In genomic region chr2:54725343-54726099, GRCh38 we compare ENCODE assay signal across 10 cellular contexts. TPM values are rescaled to one million over a fixed set of nuclear protein-coding genes. Genes with fewer than 3 reads are reported as not detected.
A peak's percentile ranks its signal among the peaks of the same experiment; 100 is the strongest.
DNase-seq lines count a peak whose midpoint lies in the region; ATAC-seq and TF ChIP-seq lines count a peak whose summit lies in the region.
"Had no signal": no experiment of that assay in that cellular context is flagged by ENCODE, and none has a peak within 500 bp of the region (broad histone marks: within the 10 kb centered on the region; RNA-seq: fewer than 3 reads in every experiment).

No MANE protein-coding gene starts in this region.

- peaks cover 4% of the 10 kb centered on the region for H3K4me1 ChIP-seq in hepatocyte (ENCODE audit: insufficient read depth)

- H3K27ac ChIP-seq in hepatocyte = no peak overlapping the region
- H3K27ac ChIP-seq: SJSA1 had no signal

- H3K4me3 Mint-ChIP-seq in T-helper 2 cell treated with Interferon-gamma antibody and Interleukin-4, amounts not matched to agents 5 μg/mL and 100 μg/mL, for 36 hours = peak overlapping the region; percentile 82
- H3K4me3 Mint-ChIP-seq in stimulated activated naive B cell treated with anti-CD40 and anti-IgM and Interleukin-4, amounts not matched to agents 10 μg/mL and 1 μg/mL and 100 μg/mL, for 72 hours = peak overlapping the region; percentile 81 to 92

- TF ChIP-seq POLR2A in erythroblast (IDR thresholded peaks at IDR 0.05; ENCODE audit: low read length) = no peak

- peaks cover 14% of the 10 kb centered on the region for H3K4me1 Mint-ChIP-seq in T-helper 2 cell treated with Interferon-gamma antibody and Interleukin-4, amounts not matched to agents 5 μg/mL and 100 μg/mL, for 36 hours (ENCODE audit: low read depth)
- peaks cover 8 to 19% of the 10 kb centered on the region in 2 donors for H3K4me1 Mint-ChIP-seq in stimulated activated naive B cell treated with anti-CD40 and anti-IgM and Interleukin-4, amounts not matched to agents 10 μg/mL and 1 μg/mL and 100 μg/mL, for 72 hours

- no peak overlapping the region for H3K27ac Mint-ChIP-seq in T-helper 2 cell treated with Interferon-gamma antibody and Interleukin-4, amounts not matched to agents 5 μg/mL and 100 μg/mL, for 36 hours
- H3K27ac Mint-ChIP-seq in stimulated activated naive B cell treated with anti-CD40 and anti-IgM and Interleukin-4, amounts not matched to agents 10 μg/mL and 1 μg/mL and 100 μg/mL, for 72 hours = peak overlapping the region; percentile 86

- ATAC-seq in stimulated activated naive B cell treated with anti-CD40 and anti-IgM and Interleukin-4, amounts not matched to agents 10 μg/mL and 1 μg/mL and 100 μg/mL, for 72 hours (replicated peaks) = no peak

- peak overlapping the region; percentile 93 for H3K4me2 ChIP-seq in hepatocyte

- no peaks in the 10 kb centered on the region for H3K9me2 ChIP-seq in hepatocyte (replicated peaks; ENCODE audit: insufficient read depth)

- no peaks in the 10 kb centered on the region for H3K79me2 ChIP-seq in hepatocyte

- H2AFZ ChIP-seq in hepatocyte = no peak overlapping the region

- DNase-seq in T-helper 2 cell treated with Interferon-gamma antibody and Interleukin-4, amounts not matched to agents 5 μg/mL and 100 μg/mL, for 36 hours (ENCODE audit: low spot score) = no peak
- no peak for DNase-seq in T-helper 2 cell
- peak; percentile 13 for DNase-seq in SK-N-DZ (ENCODE audit: low spot score)
- no peak for DNase-seq in hepatocyte (ENCODE audit: low spot score)
- no peak for DNase-seq in stimulated activated naive B cell treated with anti-CD40 and anti-IgM and Interleukin-4, amounts not matched to agents 10 μg/mL and 1 μg/mL and 100 μg/mL, for 72 hours
- no peak for DNase-seq in SKM-1 treated with dmso at 0.1 percent for 144 hours (lab: John Stamatoyannopoulos, UW; ENCODE audit: unreplicated experiment)
- no peak for DNase-seq in erythroblast (lab: John Stamatoyannopoulos, UW)
- no peak for DNase-seq in AG08396 (ENCODE audit: low spot score)
- DNase-seq: DMS153 had no signal

- H3K27me3 ChIP-seq in hepatocyte = peaks cover 36% of the 10 kb centered on the region

- 36% methylated on average over 8 of the region's 8 CpGs for WGBS in hepatocyte (ENCODE audit: low lambda C conversion rate, missing lambda C conversion rate)

- no peak for TF ChIP-seq CTCF in hepatocyte (IDR thresholded peaks at IDR 0.05; ENCODE audit: poor library complexity)

- H3K9me3 Mint-ChIP-seq in T-helper 2 cell treated with Interferon-gamma antibody and Interleukin-4, amounts not matched to agents 5 μg/mL and 100 μg/mL, for 36 hours = no peaks in the 10 kb centered on the region
- H3K9me3 Mint-ChIP-seq in stimulated activated naive B cell treated with anti-CD40 and anti-IgM and Interleukin-4, amounts not matched to agents 10 μg/mL and 1 μg/mL and 100 μg/mL, for 72 hours = no peaks in the 10 kb centered on the region

- no peaks in the 10 kb centered on the region for H4K20me1 ChIP-seq in hepatocyte (ENCODE audit: insufficient read depth, poor library complexity, severe bottlenecking)

- H3K27me3 Mint-ChIP-seq in T-helper 2 cell treated with Interferon-gamma antibody and Interleukin-4, amounts not matched to agents 5 μg/mL and 100 μg/mL, for 36 hours (ENCODE audit: low read depth) = peaks cover 67% of the 10 kb centered on the region
- peaks cover 9 to 36% of the 10 kb centered on the region in 2 donors for H3K27me3 Mint-ChIP-seq in stimulated activated naive B cell treated with anti-CD40 and anti-IgM and Interleukin-4, amounts not matched to agents 10 μg/mL and 1 μg/mL and 100 μg/mL, for 72 hours

- H3K36me3 ChIP-seq in hepatocyte (replicated peaks; ENCODE audit: insufficient read depth, low read depth) = no peaks in the 10 kb centered on the region
- H3K36me3 ChIP-seq: SJSA1 had no signal

- H3K4me3 ChIP-seq in hepatocyte = no peak overlapping the region

- H3K36me3 Mint-ChIP-seq in T-helper 2 cell treated with Interferon-gamma antibody and Interleukin-4, amounts not matched to agents 5 μg/mL and 100 μg/mL, for 36 hours (ENCODE audit: low read depth) = no peaks in the 10 kb centered on the region
- H3K36me3 Mint-ChIP-seq in stimulated activated naive B cell treated with anti-CD40 and anti-IgM and Interleukin-4, amounts not matched to agents 10 μg/mL and 1 μg/mL and 100 μg/mL, for 72 hours = no peaks in the 10 kb centered on the region

- no peaks in the 10 kb centered on the region for H3K9me3 ChIP-seq in hepatocyte (ENCODE audit: low read depth)
- H3K9me3 ChIP-seq: SJSA1 had no signal

RNA-seq across cellular contexts. Expression of gene EML6, which starts 2.1 kb away (rescaled TPM):
- polyA plus RNA-seq in SK-N-DZ (2014; cell fraction: cytosol; rRNA removed) = 4.0 and 7.0 TPM in 2 replicates
- 19.2 and 20.1 TPM in 2 replicates for polyA plus RNA-seq in SK-N-DZ (2014; cell fraction: nucleus; rRNA removed)
- 2.2 and 4.0 TPM in 2 replicates for total RNA-seq in hepatocyte
- 1.9 and 6.1 TPM in 2 replicates for polyA plus RNA-seq in hepatocyte
